Comparison of ENCODE assay signal across 8 cellular contexts in genomic region chrX:119465555-119465954, GRCh38.
"Had no signal": no experiment of that assay in that cellular context is flagged by ENCODE, and none has a peak within 500 bp of the region (broad histone marks: within the 10 kb centered on the region; RNA-seq: fewer than 3 reads in every experiment).

No MANE protein-coding gene starts in this region.

- H3K9ac ChIP-seq: KMS-11 had no signal

- H3K27me3 Mint-ChIP-seq: IgD-negative memory B cell had no signal

- H3K9me3 Mint-ChIP-seq: IgD-negative memory B cell had no signal

- DNase-seq: IMR-90, KBM-7, KG1 had no signal

- H3K4me2 ChIP-seq: KMS-11 had no signal

- ATAC-seq: K562 had no signal

- H3K4me3 ChIP-seq: K562 had no signal

- FAIRE-seq: HTR-8/SVneo, K562 had no signal

- H3K27ac ChIP-seq: HL-60, KMS-11 had no signal

- H3K36me3 Mint-ChIP-seq: IgD-negative memory B cell had no signal
